Comparison of ENCODE assay signal across 12 cellular contexts in the genomic region with DNA sequence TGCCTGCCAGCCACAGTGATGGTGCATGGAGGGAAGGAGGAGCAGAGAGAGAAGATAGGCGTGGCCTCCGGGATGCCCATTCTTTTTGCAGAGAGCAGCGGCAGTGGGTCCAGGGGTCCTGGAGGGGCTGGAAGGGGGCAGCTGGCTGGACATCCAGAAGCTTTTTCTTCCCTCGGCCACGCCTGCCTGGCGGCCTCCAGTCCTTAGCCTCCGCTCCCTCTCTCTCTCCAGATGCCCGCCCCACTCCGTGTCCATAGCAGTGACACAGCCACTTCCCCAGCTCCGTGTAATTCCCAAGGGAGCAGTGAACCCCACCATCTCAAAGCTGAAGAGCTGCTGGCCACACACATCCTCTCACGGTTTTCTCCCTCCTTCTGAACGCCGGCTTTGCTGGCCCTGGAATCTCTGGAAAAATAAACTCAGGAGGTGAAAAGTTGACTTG. TPM values are rescaled to one million over a fixed set of nuclear protein-coding genes. Genes with fewer than 3 reads are reported as not detected.
DNase-seq lines count a peak whose midpoint lies in the region; ATAC-seq and TF ChIP-seq lines count a peak whose summit lies in the region.
"Had no signal": no experiment of that assay in that cellular context is flagged by ENCODE, and none has a peak within 500 bp of the region (broad histone marks: within the 10 kb centered on the region; RNA-seq: fewer than 3 reads in every experiment).

No MANE protein-coding gene starts in this region.

- no peaks in the 10 kb centered on the region for H4K20me1 ChIP-seq in IMR-90 (ENCODE audit: insufficient read depth, low read length)

- dilution Hi-C loops in IMR-90 (cut with HindIII; ENCODE audit: low sequenced_read_pairs, unreplicated experiment) = no loop called here

- DNase-seq in IMR-90 (peak; percentile 77), transverse colon (no peak), middle frontal gyrus (ENCODE audit: extremely low spot score, low spot score) (no peak), HCEC 1CT (no peak)
- no peak for DNase-seq in stimulated activated CD4-positive, alpha-beta T cell treated with anti-CD3 and anti-CD28 coated beads, Interleukin-4, amount 100 ng/mL, for 1 hour
- DNase-seq: Calu3, NCI-H2107, PC-9 had no signal

- peak overlapping the region; percentile 89 for H2AFZ ChIP-seq in IMR-90 (replicated peaks; ENCODE audit: low read length, poor library complexity)
- H2AFZ ChIP-seq: PC-9 had no signal

- peak overlapping the region; percentile 64 for H3K27ac ChIP-seq in IMR-90 (ENCODE audit: insufficient read depth, low read length)
- H3K27ac ChIP-seq in cingulate gyrus (ENCODE audit: low read depth, low read length) = peak overlapping the region; percentile 87
- peak overlapping the region; percentile 10 for H3K27ac ChIP-seq in mesodermal cell (ENCODE audit: low read depth, low read length, severe bottlenecking)
- H3K27ac ChIP-seq in transverse colon = peak overlapping the region; percentile 45 to 77 (median 64)
- H3K27ac ChIP-seq: PC-9 had no signal

- POLR2A ChIA-PET in IMR-90 (lab: Charles Lee; ENCODE audit: unreplicated experiment) = no interaction called here

- peak overlapping the region; percentile 71 for H3K14ac ChIP-seq in IMR-90 (replicated peaks; ENCODE audit: low read depth, low read length)

- peaks cover 0 to 23% of the 10 kb centered on the region in 2 experiments; a peak in 1 of 4 replicates for H3K79me1 ChIP-seq in IMR-90 (ENCODE audit: low read depth in 1 of 2, low read length in 2 of 2)

- H3K36me3 ChIP-seq in IMR-90 (ENCODE audit: control insufficient read depth, insufficient read depth, low read length) (no peaks in the 10 kb centered on the region), mesodermal cell (ENCODE audit: control insufficient read depth, insufficient read depth, low read length) (no peaks in the 10 kb centered on the region), transverse colon (no peaks in the 10 kb centered on the region)

- peak overlapping the region; percentile 43; the same call in 1 of the 2 replicates for H3K56ac ChIP-seq in IMR-90 (ENCODE audit: extremely low read depth, insufficient read depth, low read length)

- H3K9me3 ChIP-seq in IMR-90 (ENCODE audit: control insufficient read depth, insufficient read depth, low read length) = no peaks in the 10 kb centered on the region
- H3K9me3 ChIP-seq in mesodermal cell (ENCODE audit: control insufficient read depth, low read length) = no peaks in the 10 kb centered on the region
- no peaks in the 10 kb centered on the region for H3K9me3 ChIP-seq in transverse colon

- H2BK120ac ChIP-seq in IMR-90 (ENCODE audit: low read depth, low read length) = peak overlapping the region; percentile 94

- H3K4ac ChIP-seq in IMR-90 (ENCODE audit: low read depth, low read length) = peak overlapping the region; percentile 98

- no CpG with 5 or more reads among the region's 13 CpGs for WGBS in IMR-90 (ENCODE audit: extremely low coverage in 2 of 2, insufficient read length in 1 of 2), 2 experiments
- 85 to 94% methylated on average over 10 of the region's 13 CpGs for WGBS in mesodermal cell (ENCODE audit: insufficient coverage in 2 of 2), 2 experiments
- WGBS in transverse colon (ENCODE audit: low coverage in 1 of 2), 2 donors = 72 to 90% methylated on average over 3 to 13 of the region's 13 CpGs

- ATAC-seq in IMR-90 (ENCODE audit: low read depth) (peak; percentile 53), HG03469 (IDR thresholded peaks at IDR 0.05; ENCODE audit: unreplicated experiment) (no peak)
- ATAC-seq: left lobe of liver had no signal

- H3K18ac ChIP-seq in IMR-90 (ENCODE audit: low read depth, low read length) = peak overlapping the region; percentile 0; the same call in 1 of the 2 replicates

- H3K27me3 ChIP-seq in IMR-90 (ENCODE audit: control insufficient read depth, insufficient read depth, low read length) = no peaks in the 10 kb centered on the region
- H3K27me3 ChIP-seq in transverse colon = no peaks in the 10 kb centered on the region

- no peak for TF ChIP-seq RAD21 in IMR-90 (IDR thresholded peaks at IDR 0.05; ENCODE audit: low read length)

- H3K4me2 ChIP-seq in IMR-90 (ENCODE audit: low read depth, low read length) = peak overlapping the region; percentile 16
- H3K4me2 ChIP-seq: PC-9 had no signal

- H4K5ac ChIP-seq in IMR-90 (ENCODE audit: low read depth, low read length) = peak overlapping the region; percentile 43

- H2BK20ac ChIP-seq in IMR-90 (ENCODE audit: low read depth, low read length) = peak overlapping the region; percentile 23; the same call in 1 of the 2 replicates

- TF ChIP-seq CTCF in IMR-90 (conservative IDR thresholded peaks at IDR 0.05; ENCODE audit: low read depth, low read length) (no peak), transverse colon (IDR thresholded peaks at IDR 0.05) (no peak)

- peak overlapping the region; percentile 79 for H4K91ac ChIP-seq in IMR-90 (ENCODE audit: insufficient read depth, low read depth, low read length)

- H3K4me1 ChIP-seq in IMR-90 (ENCODE audit: control insufficient read depth, insufficient read depth, low read length) (peaks cover 44% of the 10 kb centered on the region), mesodermal cell (ENCODE audit: control insufficient read depth, insufficient read depth, low read length, poor library complexity, severe bottlenecking) (peaks cover 24% of the 10 kb centered on the region), transverse colon (peaks cover 10 to 25% (median 17%) of the 10 kb centered on the region in 4 donors)

- in situ Hi-C loops in IMR-90 (cut with MboI; ENCODE audit: low sequenced_read_pairs) = no loop called here
- in situ Hi-C loops in transverse colon (cut with MboI; ENCODE audit: low pct_ligation_motif_present in 1 of 4, low pct_unique_long_range_greater_than_20kb in 1 of 4, low sequenced_read_pairs in 3 of 4) = no loop called here

- no TSS peak for BruUV-seq in IMR-90 (replicated peaks; lab: Mats Ljungman, UMichigan)

- TF ChIP-seq EP300 in transverse colon (IDR thresholded peaks at IDR 0.05; ENCODE audit: low read depth) = no peak

- no peak overlapping the region for H3K4me3 ChIP-seq in IMR-90 (ENCODE audit: insufficient read depth, low read depth, low read length)
- H3K4me3 ChIP-seq in mesodermal cell (ENCODE audit: extremely low read depth, insufficient read depth, low read length, poor library complexity, severe bottlenecking) = no peak overlapping the region
- no peak overlapping the region for H3K4me3 ChIP-seq in transverse colon
- H3K4me3 ChIP-seq: PC-9 had no signal

- H4K8ac ChIP-seq in IMR-90 (ENCODE audit: low read depth in 2 of 2, low read length in 2 of 2) = peak overlapping the region; percentile 83 to 92

- TF ChIP-seq POLR2A in IMR-90 (IDR thresholded peaks at IDR 0.05; ENCODE audit: low read depth, low read length) (no peak), transverse colon (IDR thresholded peaks at IDR 0.05) (no peak)

- intact Hi-C loops in IMR-90 (cut with micrococcal nuclease) = loop anchor here (1.0 kb wide), 1 partner anchor 26 kb away; the partner anchor contains the start of gene CDC42EP4
- intact Hi-C loops in transverse colon (cut with DNase I; ENCODE audit: low total_unique reads) = no loop called here

- H3K9me1 ChIP-seq in IMR-90 (ENCODE audit: insufficient read depth, low read length) = peaks cover 33% of the 10 kb centered on the region

- peak overlapping the region; percentile 18; the same call in 1 of the 2 replicates for H3K23ac ChIP-seq in IMR-90 (ENCODE audit: low read depth, low read length)

- H3K9ac ChIP-seq in IMR-90 (ENCODE audit: low read depth, low read length) = peak overlapping the region; percentile 15

- CTCF ChIA-PET in IMR-90 (lab: Yijun Ruan, JAX) = interaction anchor here (0.7 kb wide), 1 partner anchor 36 kb away, joined by 3 read pairs; no protein-coding TSS in a partner anchor

- H2AK5ac ChIP-seq in IMR-90 (ENCODE audit: low read depth, low read length) = peak overlapping the region; percentile 32; the same call in 1 of the 2 replicates

- peak overlapping the region; percentile 54 for H2BK5ac ChIP-seq in IMR-90 (ENCODE audit: low read depth, low read length, poor library complexity, severe bottlenecking)

- H2BK15ac ChIP-seq in IMR-90 (ENCODE audit: low read depth, low read length) = peak overlapping the region; percentile 18; the same call in 1 of the 3 replicates

- peak overlapping the region; percentile 94 for H2AK9ac ChIP-seq in IMR-90 (replicated peaks; ENCODE audit: low read depth, low read length, poor library complexity)

TF ChIP-seq in IMR-90, 13 proteins besides CTCF, POLR2A, EP300 and RAD21:
- no peak for TF ChIP-seq SMC3 (IDR thresholded peaks at IDR 0.05; ENCODE audit: low read depth, low read length)
- TF ChIP-seq ELK1 (IDR thresholded peaks at IDR 0.05; ENCODE audit: borderline replicate concordance, low read depth, low read length) = no peak

RNA-seq across cellular contexts. Expression of gene CDC42EP4, which starts 26.3 kb away (rescaled TPM):
- 14.3 and 16.1 TPM in 2 replicates for total RNA-seq in IMR-90 (2012; rRNA removed)
- polyA plus RNA-seq in IMR-90 (2012; rRNA removed) = 25.6 and 25.8 TPM in 2 replicates
- 15.5 and 25.9 TPM in 2 replicates for polyA plus RNA-seq in IMR-90 (2012; cell fraction: cytosol; rRNA removed)
- polyA plus RNA-seq in IMR-90 (2012; cell fraction: nucleus; rRNA removed; ENCODE audit: low replicate concordance) = 8.9 and 13.7 TPM in 2 replicates
- polyA plus RNA-seq in mesodermal cell (2013, experiment 1 of 2) = 41.4 TPM
- polyA plus RNA-seq in mesodermal cell (2013, experiment 2 of 2) = 35.7 TPM
- total RNA-seq in transverse colon = 10 to 100 TPM; 54.9 to 75.6 (median 69.6) TPM

Comparison
In these comparisons a context has a peak if more than half of its experiments do, and no peak if none do; other contexts are left out.
1. H3K27ac ChIP-seq: peak in every context shown above with its lines; median percentile 87 in cingulate gyrus; 64 in IMR-90; 64 in transverse colon; 10 in mesodermal cell.